In the genomic region with DNA sequence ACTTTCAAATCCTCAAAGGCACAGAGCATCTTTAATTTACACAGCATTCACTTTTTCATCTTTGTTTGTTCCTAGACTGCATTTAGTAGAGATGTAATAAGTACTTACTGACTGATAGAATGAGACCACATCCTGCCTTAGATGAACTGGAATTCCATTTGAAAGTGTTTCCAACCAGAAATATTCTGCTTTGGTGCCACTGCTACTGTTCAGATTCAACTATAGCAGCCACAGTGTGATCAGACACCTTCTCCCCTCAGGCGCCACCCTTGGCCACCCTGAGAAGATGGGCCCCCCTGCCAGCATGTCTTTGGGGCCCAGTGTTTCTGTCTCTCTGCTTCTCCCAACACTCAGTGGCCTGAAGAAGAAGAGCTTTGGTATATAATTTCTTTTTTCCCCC, we compare ENCODE assay signal across 10 cellular contexts.
DNase-seq lines count a peak whose midpoint lies in the region; ATAC-seq and TF ChIP-seq lines count a peak whose summit lies in the region.
"Had no signal": no experiment of that assay in that cellular context is flagged by ENCODE, and none has a peak within 500 bp of the region (broad histone marks: within the 10 kb centered on the region; RNA-seq: fewer than 3 reads in every experiment).

No MANE protein-coding gene starts in this region.

- no peaks in the 10 kb centered on the region for H3K9me3 Mint-ChIP-seq in activated CD4-positive, alpha-beta T cell treated with anti-CD3 and anti-CD28 coated beads for 36 hours (ENCODE audit: low read depth)
- H3K9me3 Mint-ChIP-seq in effector memory CD8-positive, alpha-beta T cell: no peaks in the 10 kb centered on the region
- no peaks in the 10 kb centered on the region for H3K9me3 Mint-ChIP-seq in activated T-helper 1 cell treated with anti-CD3 and anti-CD28 coated beads, Interleukin-12 subunit alpha, Interleukin-12 subunit beta, Interleukin-2, Interleukin-4 antibody, amounts not matched to agents 30 ng/mL and 10 ng/mL and 1 ng/mL, durations not matched to agents 14 hours and 24 hours and 36 hours
- H3K9me3 Mint-ChIP-seq: activated CD4-positive, alpha-beta T cell treated with anti-CD3 and anti-CD28 coated beads, Interleukin-2, amount 10 ng/mL, durations not matched to agents 24 days and 14 days had no signal

- H3K36me3 ChIP-seq in KMS-11 (ENCODE audit: insufficient read depth) (no peaks in the 10 kb centered on the region), stomach smooth muscle (ENCODE audit: control insufficient read depth in 2 of 2, insufficient read depth in 2 of 2, low read length in 2 of 2) (no peaks in the 10 kb centered on the region), PC-3 (ENCODE audit: low read depth, low read length) (no peaks in the 10 kb centered on the region)
- H3K36me3 ChIP-seq: cardiac muscle cell had no signal

- H3K4me2 ChIP-seq in KMS-11: peak overlapping the region; percentile 6; the same call in 1 of the 2 replicates
- no peak overlapping the region for H3K4me2 ChIP-seq in PC-3 (ENCODE audit: low read length)

- H3K36me3 Mint-ChIP-seq in activated CD4-positive, alpha-beta T cell treated with anti-CD3 and anti-CD28 coated beads for 36 hours (ENCODE audit: low read depth): no peaks in the 10 kb centered on the region
- no peaks in the 10 kb centered on the region for H3K36me3 Mint-ChIP-seq in effector memory CD8-positive, alpha-beta T cell (ENCODE audit: insufficient read depth)
- H3K36me3 Mint-ChIP-seq in activated T-helper 1 cell treated with anti-CD3 and anti-CD28 coated beads, Interleukin-12 subunit alpha, Interleukin-12 subunit beta, Interleukin-2, Interleukin-4 antibody, amounts not matched to agents 30 ng/mL and 10 ng/mL and 1 ng/mL, durations not matched to agents 14 hours and 24 hours and 36 hours (ENCODE audit: low read depth): no peaks in the 10 kb centered on the region

- intact Hi-C loops in activated CD4-positive, alpha-beta T cell treated with anti-CD3 and anti-CD28 coated beads for 36 hours (cut with DNase I, micrococcal nuclease): no loop called here
- intact Hi-C loops in PC-3 (cut with micrococcal nuclease): no loop called here
- intact Hi-C loops in activated T-helper 1 cell treated with anti-CD3 and anti-CD28 coated beads, Interleukin-12 subunit alpha, Interleukin-12 subunit beta, Interleukin-2, Interleukin-4 antibody, amounts not matched to agents 30 ng/mL and 10 ng/mL and 1 ng/mL, durations not matched to agents 14 hours and 24 hours and 36 hours (cut with micrococcal nuclease): loop anchor here (1.0 to 10.0 kb wide), 3 partner anchors 8 to 46 kb away; no protein-coding TSS in a partner anchor

- ATAC-seq in activated CD4-positive, alpha-beta T cell treated with anti-CD3 and anti-CD28 coated beads for 36 hours: peak; percentile 20
- peak; percentile 86 for ATAC-seq in effector memory CD8-positive, alpha-beta T cell (replicated peaks)
- ATAC-seq in PC-3: no peak

- no peak for TF ChIP-seq CTCF in KMS-11 (conservative IDR thresholded peaks at IDR 0.05; ENCODE audit: low read depth, low read length)
- TF ChIP-seq CTCF in PC-3 (conservative IDR thresholded peaks at IDR 0.05; ENCODE audit: low read depth, low read length): no peak

- H3K9ac ChIP-seq in KMS-11 (no peak overlapping the region), stomach smooth muscle (ENCODE audit: low read length in 2 of 2) (no peak overlapping the region), PC-3 (ENCODE audit: low read length) (no peak overlapping the region)

- no peaks in the 10 kb centered on the region for H3K9me3 ChIP-seq in stomach smooth muscle (ENCODE audit: control insufficient read depth in 2 of 2, low read length in 2 of 2)
- H3K9me3 ChIP-seq in PC-3 (ENCODE audit: low read length): no peaks in the 10 kb centered on the region

- no peak for DNase-seq in activated CD4-positive, alpha-beta T cell treated with anti-CD3 and anti-CD28 coated beads for 36 hours
- no peak for DNase-seq in activated CD4-positive, alpha-beta T cell treated with anti-CD3 and anti-CD28 coated beads, Interleukin-2, amount 50 U/mL, for 4 hours
- peak in 1 of 3 experiments; percentile 13 for DNase-seq in effector memory CD8-positive, alpha-beta T cell
- no peak for DNase-seq in PC-3
- no peak for DNase-seq in activated T-helper 1 cell treated with anti-CD3 and anti-CD28 coated beads, Interleukin-12 subunit alpha, Interleukin-12 subunit beta, Interleukin-2, Interleukin-4 antibody, amounts not matched to agents 30 ng/mL and 10 ng/mL and 1 ng/mL, durations not matched to agents 14 hours and 24 hours and 36 hours (ENCODE audit: low spot score)
- no peak for DNase-seq in SW 1271 (lab: John Stamatoyannopoulos, UW)
- DNase-seq: activated CD4-positive, alpha-beta T cell treated with anti-CD3 and anti-CD28 coated beads, Interleukin-2, amount 10 ng/mL, durations not matched to agents 24 days and 14 days had no signal

- CTCF ChIA-PET in activated CD4-positive, alpha-beta T cell treated with anti-CD3 and anti-CD28 coated beads for 36 hours (lab: Charles Lee): interaction anchor here (1.6 kb wide), 1 partner anchor 16 kb away, joined by 6 read pairs; no protein-coding TSS in a partner anchor
- CTCF ChIA-PET in PC-3 (lab: Charles Lee): no interaction called here

- no peaks in the 10 kb centered on the region for H3F3A ChIP-seq in PC-3 (ENCODE audit: low read length, unreplicated experiment)

- no peaks in the 10 kb centered on the region for H3K79me2 ChIP-seq in KMS-11 (ENCODE audit: insufficient read depth, low read depth)
- no peaks in the 10 kb centered on the region for H3K79me2 ChIP-seq in PC-3 (ENCODE audit: low read length)

- BruUV-seq in PC-3 (replicated peaks; lab: Mats Ljungman, UMichigan): no TSS peak

- H3K4me1 ChIP-seq in KMS-11 (ENCODE audit: low read depth, poor library complexity, severe bottlenecking): peaks cover 35% of the 10 kb centered on the region
- H3K4me1 ChIP-seq in stomach smooth muscle (ENCODE audit: control insufficient read depth, insufficient read depth, low read length): peaks cover 8% of the 10 kb centered on the region
- H3K4me1 ChIP-seq in PC-3 (ENCODE audit: insufficient read depth, low read length): no peaks in the 10 kb centered on the region

- no peaks in the 10 kb centered on the region for H4K20me1 ChIP-seq in KMS-11 (ENCODE audit: insufficient read depth)
- H4K20me1 ChIP-seq in PC-3 (ENCODE audit: low read length): no peaks in the 10 kb centered on the region

- peaks cover 46% of the 10 kb centered on the region for H3K4me1 Mint-ChIP-seq in activated CD4-positive, alpha-beta T cell treated with anti-CD3 and anti-CD28 coated beads for 36 hours
- peaks cover 21 to 24% of the 10 kb centered on the region in 2 donors for H3K4me1 Mint-ChIP-seq in effector memory CD8-positive, alpha-beta T cell (ENCODE audit: low read depth in 2 of 2)
- H3K4me1 Mint-ChIP-seq in activated T-helper 1 cell treated with anti-CD3 and anti-CD28 coated beads, Interleukin-12 subunit alpha, Interleukin-12 subunit beta, Interleukin-2, Interleukin-4 antibody, amounts not matched to agents 30 ng/mL and 10 ng/mL and 1 ng/mL, durations not matched to agents 14 hours and 24 hours and 36 hours (ENCODE audit: low read depth): peaks cover 27% of the 10 kb centered on the region

- POLR2A ChIA-PET in activated CD4-positive, alpha-beta T cell treated with anti-CD3 and anti-CD28 coated beads for 36 hours (lab: Charles Lee): no interaction called here
- POLR2A ChIA-PET in PC-3 (lab: Charles Lee; ENCODE audit: unreplicated experiment): interaction anchor here (0.6 kb wide), 1 partner anchor 452 kb away, joined by 3 read pairs; no protein-coding TSS in a partner anchor

- peak overlapping the region; percentile 11 for H3K27ac Mint-ChIP-seq in activated CD4-positive, alpha-beta T cell treated with anti-CD3 and anti-CD28 coated beads for 36 hours
- peak overlapping the region; percentile 27 to 75 for H3K27ac Mint-ChIP-seq in effector memory CD8-positive, alpha-beta T cell
- H3K27ac Mint-ChIP-seq in activated T-helper 1 cell treated with anti-CD3 and anti-CD28 coated beads, Interleukin-12 subunit alpha, Interleukin-12 subunit beta, Interleukin-2, Interleukin-4 antibody, amounts not matched to agents 30 ng/mL and 10 ng/mL and 1 ng/mL, durations not matched to agents 14 hours and 24 hours and 36 hours: no peak overlapping the region
- H3K27ac Mint-ChIP-seq: activated CD4-positive, alpha-beta T cell treated with anti-CD3 and anti-CD28 coated beads, Interleukin-2, amount 10 ng/mL, durations not matched to agents 24 days and 14 days had no signal

- H2AFZ ChIP-seq in KMS-11 (ENCODE audit: low read depth): no peak overlapping the region
- no peak overlapping the region for H2AFZ ChIP-seq in PC-3 (ENCODE audit: low read length)

- H3K9me2 ChIP-seq in PC-3 (replicated peaks; ENCODE audit: low read length): no peaks in the 10 kb centered on the region

- H3K4me3 ChIP-seq in KMS-11 (IDR thresholded peaks at IDR 0.05; ENCODE audit: insufficient read depth, low read depth, low read length) (no peak overlapping the region), stomach smooth muscle (ENCODE audit: low read length in 2 of 2) (no peak overlapping the region), PC-3 (ENCODE audit: low read length) (no peak overlapping the region)
- H3K4me3 ChIP-seq: cardiac muscle cell had no signal

- H3K27me3 ChIP-seq in KMS-11 (ENCODE audit: insufficient read depth, low read depth): no peaks in the 10 kb centered on the region
- no peaks in the 10 kb centered on the region for H3K27me3 ChIP-seq in stomach smooth muscle (ENCODE audit: control insufficient read depth in 1 of 2, insufficient read depth in 2 of 2, low read length in 2 of 2)
- no peaks in the 10 kb centered on the region for H3K27me3 ChIP-seq in PC-3 (ENCODE audit: low read length)
- H3K27me3 ChIP-seq: cardiac muscle cell had no signal

- no peak overlapping the region for H3K4me3 Mint-ChIP-seq in activated CD4-positive, alpha-beta T cell treated with anti-CD3 and anti-CD28 coated beads for 36 hours
- H3K4me3 Mint-ChIP-seq in effector memory CD8-positive, alpha-beta T cell: peak overlapping the region; percentile 24 to 59
- H3K4me3 Mint-ChIP-seq in activated T-helper 1 cell treated with anti-CD3 and anti-CD28 coated beads, Interleukin-12 subunit alpha, Interleukin-12 subunit beta, Interleukin-2, Interleukin-4 antibody, amounts not matched to agents 30 ng/mL and 10 ng/mL and 1 ng/mL, durations not matched to agents 14 hours and 24 hours and 36 hours: no peak overlapping the region
- H3K4me3 Mint-ChIP-seq: activated CD4-positive, alpha-beta T cell treated with anti-CD3 and anti-CD28 coated beads, Interleukin-2, amount 10 ng/mL, durations not matched to agents 24 days and 14 days had no signal

- H3K27ac ChIP-seq in KMS-11: no peak overlapping the region
- H3K27ac ChIP-seq in stomach smooth muscle (ENCODE audit: low read length): peak overlapping the region; percentile 32
- no peak overlapping the region for H3K27ac ChIP-seq in PC-3 (ENCODE audit: low read length)
- H3K27ac ChIP-seq: cardiac muscle cell had no signal

- no peaks in the 10 kb centered on the region for H3K27me3 Mint-ChIP-seq in activated CD4-positive, alpha-beta T cell treated with anti-CD3 and anti-CD28 coated beads for 36 hours
- H3K27me3 Mint-ChIP-seq in effector memory CD8-positive, alpha-beta T cell: no peaks in the 10 kb centered on the region
- H3K27me3 Mint-ChIP-seq in activated T-helper 1 cell treated with anti-CD3 and anti-CD28 coated beads, Interleukin-12 subunit alpha, Interleukin-12 subunit beta, Interleukin-2, Interleukin-4 antibody, amounts not matched to agents 30 ng/mL and 10 ng/mL and 1 ng/mL, durations not matched to agents 14 hours and 24 hours and 36 hours (ENCODE audit: insufficient read depth): no peaks in the 10 kb centered on the region
- H3K27me3 Mint-ChIP-seq: activated CD4-positive, alpha-beta T cell treated with anti-CD3 and anti-CD28 coated beads, Interleukin-2, amount 10 ng/mL, durations not matched to agents 24 days and 14 days had no signal

Comparison
In these comparisons a context has a peak if more than half of its experiments do, and no peak if none do; other contexts are left out.
1. H3K4me3 Mint-ChIP-seq: peak in effector memory CD8-positive, alpha-beta T cell (2 of 2); none in activated CD4-positive, alpha-beta T cell treated with anti-CD3 and anti-CD28 coated beads for 36 hours (single experiment) and activated T-helper 1 cell treated with anti-CD3 and anti-CD28 coated beads, Interleukin-12 subunit alpha, Interleukin-12 subunit beta, Interleukin-2, Interleukin-4 antibody, amounts not matched to agents 30 ng/mL and 10 ng/mL and 1 ng/mL, durations not matched to agents 14 hours and 24 hours and 36 hours (single experiment).